13 cellular contexts compared by ENCODE assay signal in the genomic region with DNA sequence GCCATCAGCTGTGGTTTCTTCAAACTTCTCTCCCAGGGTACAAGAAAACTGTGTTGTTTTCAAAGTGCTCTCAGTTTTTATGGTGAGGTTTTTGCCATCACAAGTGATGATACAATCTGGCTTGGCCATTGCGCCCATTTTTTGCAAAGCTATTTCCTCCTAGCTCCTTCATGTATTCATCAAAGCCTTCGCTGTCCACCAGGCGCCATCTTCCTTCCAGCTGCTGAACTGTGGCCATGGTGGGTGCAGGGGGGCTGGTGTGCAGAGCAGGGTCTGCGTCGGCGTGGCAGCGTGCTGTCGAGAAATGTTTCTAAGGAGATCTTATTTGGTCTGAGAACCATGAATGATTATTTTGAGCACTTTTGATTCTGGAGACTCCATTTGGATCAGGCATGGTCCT. TPM values are rescaled to one million over a fixed set of nuclear protein-coding genes. Genes with fewer than 3 reads are reported as not detected.
"Had no signal": no experiment of that assay in that cellular context is flagged by ENCODE, and none has a peak within 500 bp of the region (broad histone marks: within the 10 kb centered on the region; RNA-seq: fewer than 3 reads in every experiment).

No MANE protein-coding gene starts in this region.

RNA-seq across cellular contexts. Expression of a gene that starts 2.6 kb away (rescaled TPM):
- total RNA-seq: activated B cell treated with CpG ODN at 0.5 μM for 24 hours; activated CD4-positive, alpha-beta memory T cell treated with anti-CD3 and anti-CD28 coated beads for 36 hours; activated CD4-positive, alpha-beta memory T cell treated with anti-CD3 and anti-CD28 coated beads, Interleukin-2, amount 10 ng/mL, durations not matched to agents 7 days and 5 days; activated CD4-positive, alpha-beta T cell treated with anti-CD3 and anti-CD28 coated beads for 36 hours; activated CD4-positive, alpha-beta T cell treated with anti-CD3 and anti-CD28 coated beads, Interleukin-2, amount 10 ng/mL, durations not matched to agents 24 days and 14 days; activated CD4-positive, alpha-beta T cell treated with anti-CD3 and anti-CD28 coated beads, Interleukin-2, amount 10 ng/mL, durations not matched to agents 7 days and 5 days; activated CD8-positive, alpha-beta memory T cell treated with anti-CD3 and anti-CD28 coated beads for 36 hours; activated CD8-positive, alpha-beta memory T cell treated with anti-CD3 and anti-CD28 coated beads, Interleukin-2, amount 10 ng/mL, durations not matched to agents 7 days and 5 days; activated CD8-positive, alpha-beta T cell treated with anti-CD3 and anti-CD28 coated beads for 36 hours; activated CD8-positive, alpha-beta T cell treated with anti-CD3 and anti-CD28 coated beads, Interleukin-2, amount 10 ng/mL, durations not matched to agents 7 days and 5 days; T-helper 1 cell treated with Interleukin-12 subunit alpha and Interleukin-12 subunit beta and Interleukin-4 antibody, amounts not matched to agents 30 ng/mL and 1 ng/mL, for 36 hours; T-helper 2 cell treated with Interferon-gamma antibody and Interleukin-4, amounts not matched to agents 100 ng/mL and 5 ng/mL, for 36 hours; WTC11 had no signal
